ENCODE assay signal across 8 cellular contexts in the genomic region with DNA sequence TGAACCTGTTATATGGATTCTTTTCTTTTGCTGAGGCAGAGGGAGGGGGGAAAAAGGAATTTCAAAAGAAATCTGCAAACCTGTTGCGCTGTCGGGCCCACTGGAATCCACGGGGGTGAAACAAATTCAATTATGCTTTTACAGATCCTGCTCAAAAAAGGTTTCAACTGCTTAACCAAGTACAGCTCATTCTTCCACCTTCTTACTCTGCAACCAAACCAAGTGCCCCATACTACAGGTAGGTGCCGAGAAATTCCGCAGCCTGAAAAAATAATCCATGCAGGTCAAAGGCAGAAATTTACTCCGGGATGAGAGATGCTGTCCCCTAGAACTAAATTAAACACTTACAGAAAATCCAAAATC. TPM values are rescaled to one million over a fixed set of nuclear protein-coding genes. Genes with fewer than 3 reads are reported as not detected.
DNase-seq lines count a peak whose midpoint lies in the region; ATAC-seq and TF ChIP-seq lines count a peak whose summit lies in the region.

No MANE protein-coding gene starts in this region.

- no peaks in the 10 kb centered on the region for H3K9me2 ChIP-seq in HCT116 (ENCODE audit: insufficient read depth)

- H3K4me3 Mint-ChIP-seq in WTC11 = peak overlapping the region; percentile 82

- POLR2A ChIA-PET in HCT116 (lab: Charles Lee) = interaction anchor here (0.8 to 4.6 kb wide), 24 partner anchors 10 to 215 kb away, joined by 3 to 54 read pairs (median 10); a partner anchor contains a TSS
- POLR2A ChIA-PET in WTC11 (lab: Charles Lee) = interaction anchor here (0.6 to 2.0 kb wide), 11 partner anchors 65 to 153 kb away, joined by 3 to 29 read pairs (median 5); a partner anchor contains a TSS

- peaks cover 6% of the 10 kb centered on the region for H3K27me3 Mint-ChIP-seq in WTC11 (ENCODE audit: low read depth)

- peak overlapping the region; percentile 86 for H3K4me2 ChIP-seq in HCT116 (ENCODE audit: low read length)

- intact Hi-C loops in HCT116 (cut with micrococcal nuclease) (loop anchor here (1.0 kb wide), 2 partner anchors 65 to 100 kb away; a partner anchor contains a TSS), sigmoid colon (cut with DNase I) (loop anchor here (2.0 to 5.0 kb wide), 3 partner anchors 64 to 168 kb away; a partner anchor contains a TSS)

- H3K9ac ChIP-seq in HCT116 (ENCODE audit: low read length) (peak overlapping the region; percentile 80), iPS-15b (ENCODE audit: low read depth, low read length) (peak overlapping the region; percentile 29)

- peaks cover 62 to 75% of the 10 kb centered on the region in 2 experiments for H3K4me1 ChIP-seq in HCT116 (ENCODE audit: control insufficient read depth in 1 of 2, insufficient read depth in 2 of 2, low read length in 2 of 2)
- peaks cover 9% of the 10 kb centered on the region for H3K4me1 ChIP-seq in iPS-15b (ENCODE audit: control insufficient read depth, insufficient read depth, low read length)
- H3K4me1 ChIP-seq in sigmoid colon = peaks cover 0 to 7% (median 2%) of the 10 kb centered on the region in 4 donors

- H3K27me3 ChIP-seq in HCT116 (ENCODE audit: insufficient read depth, low read length) = no peaks in the 10 kb centered on the region
- H3K27me3 ChIP-seq in iPS-15b (ENCODE audit: control insufficient read depth, insufficient read depth, low read length) = no peaks in the 10 kb centered on the region
- H3K27me3 ChIP-seq in sigmoid colon = no peaks in the 10 kb centered on the region

- TF ChIP-seq EP300 in sigmoid colon (IDR thresholded peaks at IDR 0.05) = no peak

- peak; percentile 9; the same call in 1 of the 2 replicates for ATAC-seq in HCT116
- no peak for ATAC-seq in WTC11
- ATAC-seq in HG03432 (IDR thresholded peaks at IDR 0.05; ENCODE audit: unreplicated experiment) = no peak

- RAD21 ChIA-PET in HCT116 (lab: Charles Lee; ENCODE audit: low non-redundant PET in 1 of 2, low total read pairs in 2 of 2, uncharacterized antibody in 2 of 2, unreplicated experiment in 2 of 2) = interaction anchor here (0.6 to 1.7 kb wide), 7 partner anchors 11 to 100 kb away, joined by 3 to 25 read pairs (median 6); a partner anchor contains a TSS

- H4K20me1 ChIP-seq in HCT116 (ENCODE audit: insufficient read depth) = no peaks in the 10 kb centered on the region

- no peak for TF ChIP-seq RAD21 in HCT116 (IDR thresholded peaks at IDR 0.05; ENCODE audit: low read depth)

- H3K9me3 Mint-ChIP-seq in WTC11 = no peaks in the 10 kb centered on the region

- H3K36me3 Mint-ChIP-seq in WTC11 = no peaks in the 10 kb centered on the region

- 15 to 59% methylated on average over 6 of the region's 6 CpGs for WGBS in sigmoid colon, 2 donors

- peak overlapping the region; percentile 78 for H3K27ac ChIP-seq in HCT116 (ENCODE audit: low read depth, low read length)
- peak overlapping the region; percentile 7 to 54 (median 48) for H3K27ac ChIP-seq in sigmoid colon

- CTCF ChIA-PET in HCT116 (lab: Charles Lee) = interaction anchor here (0.6 to 2.0 kb wide), 14 partner anchors 8 to 167 kb away, joined by 3 to 33 read pairs (median 6); a partner anchor contains a TSS
- CTCF ChIA-PET in WTC11 (lab: Charles Lee) = interaction anchor here (0.6 to 2.8 kb wide), 44 partner anchors 8 to 849 kb away, joined by 3 to 75 read pairs (median 6); a partner anchor contains a TSS

- TF ChIP-seq CTCF in HCT116 (IDR thresholded peaks at IDR 0.05 in 2 of 3, conservative IDR thresholded peaks at IDR 0.05 in 1 of 3; ENCODE audit: borderline replicate concordance in 1 of 3, insufficient read depth in 1 of 3, low read depth in 2 of 3, low read length in 2 of 3) (no peak), WTC11 (IDR thresholded peaks at IDR 0.05) (no peak), sigmoid colon (IDR thresholded peaks at IDR 0.05) (no peak)

- peaks cover 54% of the 10 kb centered on the region for H3K79me2 ChIP-seq in HCT116 (ENCODE audit: insufficient read depth, low read length)

- TF ChIP-seq POLR2A in HCT116 (IDR thresholded peaks at IDR 0.05; ENCODE audit: borderline replicate concordance, extremely low read depth, insufficient read depth, insufficient read length) = no peak
- TF ChIP-seq POLR2A in sigmoid colon (IDR thresholded peaks at IDR 0.05) = no peak

- no peak overlapping the region for H2AFZ ChIP-seq in HCT116 (ENCODE audit: low read depth, low read length, poor library complexity, severe bottlenecking)

- peaks cover 0 to 2% of the 10 kb centered on the region in 2 experiments; a peak in 2 of 4 replicates for H3K36me3 ChIP-seq in HCT116 (ENCODE audit: control insufficient read depth in 1 of 2, insufficient read depth in 2 of 2, low read length in 2 of 2)
- no peaks in the 10 kb centered on the region for H3K36me3 ChIP-seq in iPS-15b (ENCODE audit: control insufficient read depth, insufficient read depth, low read length)
- no peaks in the 10 kb centered on the region for H3K36me3 ChIP-seq in sigmoid colon

- no peaks in the 10 kb centered on the region for H3K9me3 ChIP-seq in HCT116 (ENCODE audit: control insufficient read depth in 1 of 2, insufficient read depth in 1 of 2, low read depth in 1 of 2, low read length in 2 of 2)
- H3K9me3 ChIP-seq in iPS-15b (ENCODE audit: control insufficient read depth, insufficient read depth, low read length) = no peaks in the 10 kb centered on the region
- H3K9me3 ChIP-seq in sigmoid colon = no peaks in the 10 kb centered on the region

- DNase-seq in HCT116 (ENCODE audit: low read depth, low spot score) (no peak), WTC11 (ENCODE audit: low spot score) (no peak), sigmoid colon (no peak), GOT3 (lab: John Stamatoyannopoulos, UW) (no peak), DMS114 treated with DMSO at 0.1 percent for 48 hours (lab: John Stamatoyannopoulos, UW; ENCODE audit: unreplicated experiment) (no peak)
- DNase-seq in stimulated activated CD4-positive, alpha-beta T cell treated with anti-CD3 and anti-CD28 coated beads, Interleukin-1b, Interleukin-23, amount 100 ng/mL, for 48 hours = no peak

- H3K4me3 ChIP-seq in HCT116 (replicated peaks in 1 of 2; ENCODE audit: low read depth in 1 of 2, low read length in 2 of 2) (peak overlapping the region; percentile 66 to 68), iPS-15b (ENCODE audit: low read depth, low read length) (peak overlapping the region; percentile 62), sigmoid colon (peak overlapping the region; percentile 23 to 42 (median 36))

- TSS peak; percentile 69 for BruUV-seq in HCT116 (replicated peaks; lab: Mats Ljungman, UMichigan)

- H3K27ac Mint-ChIP-seq in WTC11 = peak overlapping the region; percentile 92

- H3K4me1 Mint-ChIP-seq in WTC11 = peaks cover 28% of the 10 kb centered on the region

TF ChIP-seq in HCT116, 20 proteins besides CTCF, POLR2A, EP300 and RAD21:
- TF ChIP-seq YY1 (IDR thresholded peaks at IDR 0.05; ENCODE audit: extremely low read depth, insufficient replicate concordance, low read depth, low read length) = no peak
- no peak for TF ChIP-seq POLR2AphosphoS5 (IDR thresholded peaks at IDR 0.05; ENCODE audit: low read depth, low read length)
- no peak for TF ChIP-seq SRF (IDR thresholded peaks at IDR 0.05; ENCODE audit: low read depth)
- no peak for TF ChIP-seq ZFX (IDR thresholded peaks at IDR 0.05)
- TF ChIP-seq EZH2phosphoT487 (IDR thresholded peaks at IDR 0.05; ENCODE audit: borderline replicate concordance) = no peak
- TF ChIP-seq ZNF274 (IDR thresholded peaks at IDR 0.05; ENCODE audit: low read depth, low read length) = no peak
- TF ChIP-seq SP1 (IDR thresholded peaks at IDR 0.05; ENCODE audit: low read depth) = no peak
- no peak for TF ChIP-seq FOSL1 (IDR thresholded peaks at IDR 0.05; ENCODE audit: low read depth)
- TF ChIP-seq TCF7L2 (IDR thresholded peaks at IDR 0.05; ENCODE audit: borderline replicate concordance, extremely low read depth, insufficient read depth, insufficient read length) = no peak

TF ChIP-seq in WTC11, 78 proteins besides CTCF, POLR2A, EP300 and RAD21:
- TF ChIP-seq ZNF219 (CRISPR knock-in tag; IDR thresholded peaks at IDR 0.05; ENCODE audit: borderline replicate concordance) = no peak
- TF ChIP-seq ATF1 (CRISPR knock-in tag; IDR thresholded peaks at IDR 0.05) = no peak
- TF ChIP-seq, protein P1, sequence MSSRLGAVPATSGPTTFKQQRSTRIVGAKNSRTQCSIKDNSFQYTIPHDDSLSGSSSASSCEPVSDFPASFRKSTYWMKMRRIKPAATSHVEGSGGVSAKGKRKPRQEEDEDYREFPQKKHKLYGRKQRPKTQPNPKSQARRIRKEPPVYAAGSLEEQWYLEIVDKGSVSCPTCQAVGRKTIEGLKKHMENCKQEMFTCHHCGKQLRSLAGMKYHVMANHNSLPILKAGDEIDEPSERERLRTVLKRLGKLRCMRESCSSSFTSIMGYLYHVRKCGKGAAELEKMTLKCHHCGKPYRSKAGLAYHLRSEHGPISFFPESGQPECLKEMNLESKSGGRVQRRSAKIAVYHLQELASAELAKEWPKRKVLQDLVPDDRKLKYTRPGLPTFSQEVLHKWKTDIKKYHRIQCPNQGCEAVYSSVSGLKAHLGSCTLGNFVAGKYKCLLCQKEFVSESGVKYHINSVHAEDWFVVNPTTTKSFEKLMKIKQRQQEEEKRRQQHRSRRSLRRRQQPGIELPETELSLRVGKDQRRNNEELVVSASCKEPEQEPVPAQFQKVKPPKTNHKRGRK (CRISPR knock-in tag; IDR thresholded peaks at IDR 0.05; ENCODE audit: borderline replicate concordance) = no peak
- no peak for TF ChIP-seq GRHL2 (CRISPR knock-in tag; IDR thresholded peaks at IDR 0.05; ENCODE audit: insufficient replicate concordance, severe bottlenecking)
- TF ChIP-seq, protein P2, sequence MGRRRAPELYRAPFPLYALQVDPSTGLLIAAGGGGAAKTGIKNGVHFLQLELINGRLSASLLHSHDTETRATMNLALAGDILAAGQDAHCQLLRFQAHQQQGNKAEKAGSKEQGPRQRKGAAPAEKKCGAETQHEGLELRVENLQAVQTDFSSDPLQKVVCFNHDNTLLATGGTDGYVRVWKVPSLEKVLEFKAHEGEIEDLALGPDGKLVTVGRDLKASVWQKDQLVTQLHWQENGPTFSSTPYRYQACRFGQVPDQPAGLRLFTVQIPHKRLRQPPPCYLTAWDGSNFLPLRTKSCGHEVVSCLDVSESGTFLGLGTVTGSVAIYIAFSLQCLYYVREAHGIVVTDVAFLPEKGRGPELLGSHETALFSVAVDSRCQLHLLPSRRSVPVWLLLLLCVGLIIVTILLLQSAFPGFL (CRISPR knock-in tag; IDR thresholded peaks at IDR 0.05; ENCODE audit: borderline replicate concordance) = no peak
- no peak for TF ChIP-seq NFATC4 (CRISPR knock-in tag; IDR thresholded peaks at IDR 0.05)
- no peak for TF ChIP-seq HMGA2 (CRISPR knock-in tag; IDR thresholded peaks at IDR 0.05)
- no peak for TF ChIP-seq RORB (CRISPR knock-in tag; IDR thresholded peaks at IDR 0.05)
- no peak for TF ChIP-seq ZNF423 (CRISPR knock-in tag; IDR thresholded peaks at IDR 0.05)

RNA-seq across cellular contexts. Expression of a gene that starts 0.4 kb away (rescaled TPM):
- 42.2 TPM for total RNA-seq in HCT116 (2021; ENCODE audit: unreplicated experiment)
- 21.7 and 27.6 TPM in 2 replicates for polyA plus RNA-seq in HCT116 (2012)
- total RNA-seq in WTC11 (2021) = 3.2 to 3.6 TPM (median 3.5 TPM) in 3 replicates
- under 1 TPM in 3 of 4 donors, not detected in 1; 0.14 to 0.33 (median 0.28) TPM for total RNA-seq in sigmoid colon
- 10 to 100 TPM in 1 of 3 donors, 1 to 10 TPM in 2; 6.5 to 19.3 (median 7.2) TPM for polyA plus RNA-seq in sigmoid colon
